1 cellular context compared by ENCODE assay signal in genomic region chr1:40161125-40161887, GRCh38.
TF ChIP-seq lines count a peak whose summit lies in the region.

RLF (plus strand) TSS chr1:40161387; CDS start chr1:40161400, 13 bp downstream.

TF ChIP-seq in K562, 482 proteins besides CTCF, POLR2A, EP300 and RAD21 (continued from another document and continues in another):
- TF ChIP-seq, protein P1, sequence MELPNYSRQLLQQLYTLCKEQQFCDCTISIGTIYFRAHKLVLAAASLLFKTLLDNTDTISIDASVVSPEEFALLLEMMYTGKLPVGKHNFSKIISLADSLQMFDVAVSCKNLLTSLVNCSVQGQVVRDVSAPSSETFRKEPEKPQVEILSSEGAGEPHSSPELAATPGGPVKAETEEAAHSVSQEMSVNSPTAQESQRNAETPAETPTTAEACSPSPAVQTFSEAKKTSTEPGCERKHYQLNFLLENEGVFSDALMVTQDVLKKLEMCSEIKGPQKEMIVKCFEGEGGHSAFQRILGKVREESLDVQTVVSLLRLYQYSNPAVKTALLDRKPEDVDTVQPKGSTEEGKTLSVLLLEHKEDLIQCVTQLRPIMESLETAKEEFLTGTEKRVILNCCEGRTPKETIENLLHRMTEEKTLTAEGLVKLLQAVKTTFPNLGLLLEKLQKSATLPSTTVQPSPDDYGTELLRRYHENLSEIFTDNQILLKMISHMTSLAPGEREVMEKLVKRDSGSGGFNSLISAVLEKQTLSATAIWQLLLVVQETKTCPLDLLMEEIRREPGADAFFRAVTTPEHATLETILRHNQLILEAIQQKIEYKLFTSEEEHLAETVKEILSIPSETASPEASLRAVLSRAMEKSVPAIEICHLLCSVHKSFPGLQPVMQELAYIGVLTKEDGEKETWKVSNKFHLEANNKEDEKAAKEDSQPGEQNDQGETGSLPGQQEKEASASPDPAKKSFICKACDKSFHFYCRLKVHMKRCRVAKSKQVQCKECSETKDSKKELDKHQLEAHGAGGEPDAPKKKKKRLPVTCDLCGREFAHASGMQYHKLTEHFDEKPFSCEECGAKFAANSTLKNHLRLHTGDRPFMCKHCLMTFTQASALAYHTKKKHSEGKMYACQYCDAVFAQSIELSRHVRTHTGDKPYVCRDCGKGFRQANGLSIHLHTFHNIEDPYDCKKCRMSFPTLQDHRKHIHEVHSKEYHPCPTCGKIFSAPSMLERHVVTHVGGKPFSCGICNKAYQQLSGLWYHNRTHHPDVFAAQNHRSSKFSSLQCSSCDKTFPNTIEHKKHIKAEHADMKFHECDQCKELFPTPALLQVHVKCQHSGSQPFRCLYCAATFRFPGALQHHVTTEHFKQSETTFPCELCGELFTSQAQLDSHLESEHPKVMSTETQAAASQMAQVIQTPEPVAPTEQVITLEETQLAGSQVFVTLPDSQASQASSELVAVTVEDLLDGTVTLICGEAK (IDR thresholded peaks at IDR 0.05), result no peak
- TF ChIP-seq, protein P1 (CRISPR knock-in tag; IDR thresholded peaks at IDR 0.05), result no peak
- TF ChIP-seq ZNF316 (IDR thresholded peaks at IDR 0.05), result no peak
- no peak for TF ChIP-seq CREBBP (IDR thresholded peaks at IDR 0.05; ENCODE audit: low read depth, low read length)
- TF ChIP-seq ZNF174 (CRISPR knock-in tag; IDR thresholded peaks at IDR 0.05), result no peak
- TF ChIP-seq U2AF2 (optimal IDR thresholded peaks at IDR 0.05; ENCODE audit: low read depth, low read length), result no peak
- TF ChIP-seq RFX5 (IDR thresholded peaks at IDR 0.05; ENCODE audit: low read depth, low read length), result peak; percentile 60; the same call in 1 of the 2 replicates
- TF ChIP-seq, protein P2, sequence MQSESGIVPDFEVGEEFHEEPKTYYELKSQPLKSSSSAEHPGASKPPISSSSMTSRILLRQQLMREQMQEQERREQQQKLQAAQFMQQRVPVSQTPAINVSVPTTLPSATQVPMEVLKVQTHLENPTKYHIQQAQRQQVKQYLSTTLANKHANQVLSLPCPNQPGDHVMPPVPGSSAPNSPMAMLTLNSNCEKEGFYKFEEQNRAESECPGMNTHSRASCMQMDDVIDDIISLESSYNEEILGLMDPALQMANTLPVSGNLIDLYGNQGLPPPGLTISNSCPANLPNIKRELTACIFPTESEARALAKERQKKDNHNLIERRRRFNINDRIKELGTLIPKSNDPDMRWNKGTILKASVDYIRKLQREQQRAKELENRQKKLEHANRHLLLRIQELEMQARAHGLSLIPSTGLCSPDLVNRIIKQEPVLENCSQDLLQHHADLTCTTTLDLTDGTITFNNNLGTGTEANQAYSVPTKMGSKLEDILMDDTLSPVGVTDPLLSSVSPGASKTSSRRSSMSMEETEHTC (IDR thresholded peaks at IDR 0.05), result peak; percentile 91
- TF ChIP-seq ZNF717 (CRISPR knock-in tag; IDR thresholded peaks at IDR 0.05), result no peak
- TF ChIP-seq TRIM28 (IDR thresholded peaks at IDR 0.05), result no peak
- TF ChIP-seq RHOXF2B (CRISPR knock-in tag; conservative IDR thresholded peaks at IDR 0.05), result no peak
- TF ChIP-seq ERF (CRISPR knock-in tag; IDR thresholded peaks at IDR 0.05), result 0 out of 2 replicates have a peak, but pooled peaks have one; percentile 18
- no peak for TF ChIP-seq CCAR2 (IDR thresholded peaks at IDR 0.05; ENCODE audit: low read depth, low read length)
- no peak for TF ChIP-seq KAT2B (IDR thresholded peaks at IDR 0.05; ENCODE audit: low read depth, low read length)
- peak; percentile 99 for TF ChIP-seq RBFOX2 (IDR thresholded peaks at IDR 0.05; ENCODE audit: low read depth, low read length)
- TF ChIP-seq, protein P3, sequence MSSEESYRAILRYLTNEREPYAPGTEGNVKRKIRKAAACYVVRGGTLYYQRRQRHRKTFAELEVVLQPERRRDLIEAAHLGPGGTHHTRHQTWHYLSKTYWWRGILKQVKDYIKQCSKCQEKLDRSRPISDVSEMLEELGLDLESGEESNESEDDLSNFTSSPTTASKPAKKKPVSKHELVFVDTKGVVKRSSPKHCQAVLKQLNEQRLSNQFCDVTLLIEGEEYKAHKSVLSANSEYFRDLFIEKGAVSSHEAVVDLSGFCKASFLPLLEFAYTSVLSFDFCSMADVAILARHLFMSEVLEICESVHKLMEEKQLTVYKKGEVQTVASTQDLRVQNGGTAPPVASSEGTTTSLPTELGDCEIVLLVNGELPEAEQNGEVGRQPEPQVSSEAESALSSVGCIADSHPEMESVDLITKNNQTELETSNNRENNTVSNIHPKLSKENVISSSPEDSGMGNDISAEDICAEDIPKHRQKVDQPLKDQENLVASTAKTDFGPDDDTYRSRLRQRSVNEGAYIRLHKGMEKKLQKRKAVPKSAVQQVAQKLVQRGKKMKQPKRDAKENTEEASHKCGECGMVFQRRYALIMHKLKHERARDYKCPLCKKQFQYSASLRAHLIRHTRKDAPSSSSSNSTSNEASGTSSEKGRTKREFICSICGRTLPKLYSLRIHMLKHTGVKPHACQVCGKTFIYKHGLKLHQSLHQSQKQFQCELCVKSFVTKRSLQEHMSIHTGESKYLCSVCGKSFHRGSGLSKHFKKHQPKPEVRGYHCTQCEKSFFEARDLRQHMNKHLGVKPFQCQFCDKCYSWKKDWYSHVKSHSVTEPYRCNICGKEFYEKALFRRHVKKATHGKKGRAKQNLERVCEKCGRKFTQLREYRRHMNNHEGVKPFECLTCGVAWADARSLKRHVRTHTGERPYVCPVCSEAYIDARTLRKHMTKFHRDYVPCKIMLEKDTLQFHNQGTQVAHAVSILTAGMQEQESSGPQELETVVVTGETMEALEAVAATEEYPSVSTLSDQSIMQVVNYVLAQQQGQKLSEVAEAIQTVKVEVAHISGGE (CRISPR knock-in tag; IDR thresholded peaks at IDR 0.05), result peak in 1 of 3 experiments; percentile 60; a peak in 1 of 6 replicates
- no peak for TF ChIP-seq ZNF124 (CRISPR knock-in tag; IDR thresholded peaks at IDR 0.05)
- TF ChIP-seq TRIM24 (IDR thresholded peaks at IDR 0.05), result no peak
- TF ChIP-seq ZFP30 (CRISPR knock-in tag; IDR thresholded peaks at IDR 0.05; ENCODE audit: borderline replicate concordance), result no peak
- no peak for TF ChIP-seq U2AF1 (optimal IDR thresholded peaks at IDR 0.05; ENCODE audit: low read depth, low read length)
- peak; percentile 89 for TF ChIP-seq CCNT2 (IDR thresholded peaks at IDR 0.05; ENCODE audit: borderline replicate concordance, extremely low read depth, insufficient read length, low read depth, low read length)
- peak; percentile 79 for TF ChIP-seq PML (IDR thresholded peaks at IDR 0.05; ENCODE audit: low read length)
- TF ChIP-seq, protein P4, sequence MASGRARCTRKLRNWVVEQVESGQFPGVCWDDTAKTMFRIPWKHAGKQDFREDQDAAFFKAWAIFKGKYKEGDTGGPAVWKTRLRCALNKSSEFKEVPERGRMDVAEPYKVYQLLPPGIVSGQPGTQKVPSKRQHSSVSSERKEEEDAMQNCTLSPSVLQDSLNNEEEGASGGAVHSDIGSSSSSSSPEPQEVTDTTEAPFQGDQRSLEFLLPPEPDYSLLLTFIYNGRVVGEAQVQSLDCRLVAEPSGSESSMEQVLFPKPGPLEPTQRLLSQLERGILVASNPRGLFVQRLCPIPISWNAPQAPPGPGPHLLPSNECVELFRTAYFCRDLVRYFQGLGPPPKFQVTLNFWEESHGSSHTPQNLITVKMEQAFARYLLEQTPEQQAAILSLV (tag; IDR thresholded peaks at IDR 0.05), result no peak
- TF ChIP-seq, protein P5, sequence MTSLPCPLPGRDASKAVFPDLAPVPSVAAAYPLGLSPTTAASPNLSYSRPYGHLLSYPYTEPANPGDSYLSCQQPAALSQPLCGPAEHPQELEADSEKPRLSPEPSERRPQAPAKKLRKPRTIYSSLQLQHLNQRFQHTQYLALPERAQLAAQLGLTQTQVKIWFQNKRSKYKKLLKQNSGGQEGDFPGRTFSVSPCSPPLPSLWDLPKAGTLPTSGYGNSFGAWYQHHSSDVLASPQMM (CRISPR knock-in tag; IDR thresholded peaks at IDR 0.05), result no peak
- peak in 1 of 2 experiments; percentile 86; a peak in 2 of 4 replicates for TF ChIP-seq HDAC1 (IDR thresholded peaks at IDR 0.05)
- peak; percentile 83; the same call in 1 of the 2 replicates for TF ChIP-seq FOXJ2 (tag; IDR thresholded peaks at IDR 0.05)
- TF ChIP-seq MBD1 (CRISPR knock-in tag; IDR thresholded peaks at IDR 0.05), result no peak
- no peak for TF ChIP-seq SRSF7 (optimal IDR thresholded peaks at IDR 0.05; ENCODE audit: low read depth, low read length)
- no peak for TF ChIP-seq PTBP1 (IDR thresholded peaks at IDR 0.05; ENCODE audit: low read depth, low read length)
- no peak for TF ChIP-seq ZNF121 (CRISPR knock-in tag; conservative IDR thresholded peaks at IDR 0.05)
- TF ChIP-seq, protein P6, sequence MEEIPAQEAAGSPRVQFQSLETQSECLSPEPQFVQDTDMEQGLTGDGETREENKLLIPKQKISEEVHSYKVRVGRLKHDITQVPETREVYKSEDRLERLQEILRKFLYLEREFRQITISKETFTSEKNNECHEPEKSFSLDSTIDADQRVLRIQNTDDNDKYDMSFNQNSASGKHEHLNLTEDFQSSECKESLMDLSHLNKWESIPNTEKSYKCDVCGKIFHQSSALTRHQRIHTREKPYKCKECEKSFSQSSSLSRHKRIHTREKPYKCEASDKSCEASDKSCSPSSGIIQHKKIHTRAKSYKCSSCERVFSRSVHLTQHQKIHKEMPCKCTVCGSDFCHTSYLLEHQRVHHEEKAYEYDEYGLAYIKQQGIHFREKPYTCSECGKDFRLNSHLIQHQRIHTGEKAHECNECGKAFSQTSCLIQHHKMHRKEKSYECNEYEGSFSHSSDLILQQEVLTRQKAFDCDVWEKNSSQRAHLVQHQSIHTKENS (CRISPR knock-in tag; IDR thresholded peaks at IDR 0.05), result no peak
- no peak for TF ChIP-seq NCOR1 (IDR thresholded peaks at IDR 0.05)
- TF ChIP-seq ZC3H4 (CRISPR knock-in tag; IDR thresholded peaks at IDR 0.05; ENCODE audit: borderline replicate concordance), result no peak
- TF ChIP-seq BHLHE40 (IDR thresholded peaks at IDR 0.05; ENCODE audit: low read length), result peak; percentile 93
- TF ChIP-seq SRSF3 (IDR thresholded peaks at IDR 0.05; ENCODE audit: insufficient read depth, low read length), result 0 out of 2 replicates have a peak, but pooled peaks have one; percentile 12
- TF ChIP-seq EP400 (IDR thresholded peaks at IDR 0.05), result peak; percentile 95
- TF ChIP-seq ZBTB26 (CRISPR knock-in tag; IDR thresholded peaks at IDR 0.05), result no peak
- no peak for TF ChIP-seq SNIP1 (IDR thresholded peaks at IDR 0.05; ENCODE audit: low read depth)
- peak; percentile 98 for TF ChIP-seq SP1 (CRISPR knock-in tag; IDR thresholded peaks at IDR 0.05)
- TF ChIP-seq KLF10 (CRISPR knock-in tag; IDR thresholded peaks at IDR 0.05), result no peak
- no peak for TF ChIP-seq ZNF3 (CRISPR knock-in tag; IDR thresholded peaks at IDR 0.05)
- peak; percentile 96 for TF ChIP-seq ZFX (CRISPR knock-in tag; IDR thresholded peaks at IDR 0.05)
- TF ChIP-seq DACH1 (IDR thresholded peaks at IDR 0.05; ENCODE audit: partially characterized antibody), result peak; percentile 37
- no peak for TF ChIP-seq ZNF76 (CRISPR knock-in tag; IDR thresholded peaks at IDR 0.05; ENCODE audit: borderline replicate concordance)
- peak; percentile 89; the same call in 1 of the 2 replicates for TF ChIP-seq BRD4 (IDR thresholded peaks at IDR 0.05)
- no peak for TF ChIP-seq ZNF57 (CRISPR knock-in tag; IDR thresholded peaks at IDR 0.05)
- peak; percentile 42; the same call in 1 of the 2 replicates for TF ChIP-seq KAT7 (CRISPR knock-in tag; IDR thresholded peaks at IDR 0.05; ENCODE audit: borderline replicate concordance)
- TF ChIP-seq, protein P7, sequence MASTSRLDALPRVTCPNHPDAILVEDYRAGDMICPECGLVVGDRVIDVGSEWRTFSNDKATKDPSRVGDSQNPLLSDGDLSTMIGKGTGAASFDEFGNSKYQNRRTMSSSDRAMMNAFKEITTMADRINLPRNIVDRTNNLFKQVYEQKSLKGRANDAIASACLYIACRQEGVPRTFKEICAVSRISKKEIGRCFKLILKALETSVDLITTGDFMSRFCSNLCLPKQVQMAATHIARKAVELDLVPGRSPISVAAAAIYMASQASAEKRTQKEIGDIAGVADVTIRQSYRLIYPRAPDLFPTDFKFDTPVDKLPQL (IDR thresholded peaks at IDR 0.05; ENCODE audit: extremely low read depth, insufficient read length), result no peak
